ENCODE assay signal across 8 cellular contexts in the genomic region with DNA sequence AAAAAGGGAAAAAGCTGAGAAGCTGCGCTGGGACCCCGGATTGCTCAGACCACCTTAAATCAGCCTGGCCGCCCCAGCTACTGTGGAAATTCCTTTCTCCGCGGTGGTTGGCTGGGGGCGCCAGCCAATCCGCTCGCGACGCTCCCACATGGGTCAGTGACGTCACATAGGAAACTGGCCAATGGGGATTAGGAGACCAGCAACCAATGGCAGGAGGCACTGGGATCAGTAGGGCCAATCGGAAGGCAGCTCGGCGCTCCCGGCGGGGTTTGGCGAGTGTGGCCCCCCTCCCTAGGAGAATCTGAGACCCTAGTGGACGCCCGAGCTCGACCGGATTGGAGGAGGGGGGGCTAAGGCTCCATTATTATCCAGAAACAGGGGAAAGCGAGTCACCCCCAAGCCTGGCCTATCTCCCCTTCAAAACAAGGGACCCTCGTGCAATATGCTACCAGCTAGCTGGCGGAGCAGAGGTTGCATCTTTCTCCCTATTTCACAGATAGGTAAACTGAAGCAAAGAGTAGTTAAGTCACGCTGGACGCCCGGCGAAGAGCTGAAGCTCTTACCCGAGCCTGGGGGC. TPM values are rescaled to one million over a fixed set of nuclear protein-coding genes. Genes with fewer than 3 reads are reported as not detected.
A peak's percentile ranks its signal among the peaks of the same experiment; 100 is the strongest.
DNase-seq lines count a peak whose midpoint lies in the region; ATAC-seq and TF ChIP-seq lines count a peak whose summit lies in the region.

No MANE protein-coding gene starts in this region.

- TF ChIP-seq CTCF in HFF-Myc (IDR thresholded peaks at IDR 0.05; ENCODE audit: low read depth, low read length, missing control alignments) (no peak), gastroesophageal sphincter (IDR thresholded peaks at IDR 0.05) (peak in 2 of 4 experiments; percentile 28 to 31)

- H4K91ac ChIP-seq in neuronal stem cell (ENCODE audit: low read depth, low read length, poor library complexity) = no peak overlapping the region

- peaks cover 58% of the 10 kb centered on the region for H3K27me3 Mint-ChIP-seq in activated naive CD4-positive, alpha-beta T cell treated with anti-CD3 and anti-CD28 coated beads, Interleukin-2, amount 10 ng/mL, durations not matched to agents 7 days and 5 days

- H3K9me3 ChIP-seq in gastroesophageal sphincter (no peaks in the 10 kb centered on the region), neuronal stem cell (replicated peaks in 1 of 2; ENCODE audit: control insufficient read depth in 2 of 2, insufficient read depth in 1 of 2, low read depth in 1 of 2, low read length in 2 of 2) (no peaks in the 10 kb centered on the region), subcutaneous abdominal adipose tissue (ENCODE audit: control insufficient read depth in 5 of 5, low read length in 5 of 5) (no peaks in the 10 kb centered on the region)

- peak overlapping the region; percentile 94 for H2AFZ ChIP-seq in neuronal stem cell (ENCODE audit: low read length)

- no peak overlapping the region for H3K14ac ChIP-seq in neuronal stem cell (ENCODE audit: low read length)

- H3K4ac ChIP-seq in neuronal stem cell (ENCODE audit: low read length) = no peak overlapping the region

- H3K4me3 ChIP-seq in HFF-Myc (replicated peaks; ENCODE audit: low read depth, low read length) (peak overlapping the region; percentile 50), gastroesophageal sphincter (peak overlapping the region; percentile 43 to 51), neuronal stem cell (ENCODE audit: low read length in 2 of 2) (peak overlapping the region; percentile 48 to 78), subcutaneous abdominal adipose tissue (ENCODE audit: low read depth in 1 of 5, low read length in 5 of 5) (peak overlapping the region; percentile 72 to 86 (median 75))

- no peak overlapping the region for H2BK5ac ChIP-seq in neuronal stem cell (ENCODE audit: low read length)

- WGBS in gastroesophageal sphincter (ENCODE audit: low coverage in 1 of 2), 2 donors = 0% methylated on average over 12 of the region's 29 CpGs; no CpG with 5 or more reads in 1 of the 2 donors
- WGBS in neuronal stem cell (ENCODE audit: extremely low coverage in 2 of 2, insufficient read length in 2 of 2, insufficient replicate concordance in 1 of 2), 2 donors = no CpG with 5 or more reads among the region's 29 CpGs

- in situ Hi-C loops in SK-MEL-5 (cut with HindIII; ENCODE audit: low pct_unique_long_range_greater_than_20kb, low sequenced_read_pairs) = no loop called here

- peak overlapping the region; percentile 81 for H3K18ac ChIP-seq in neuronal stem cell (ENCODE audit: low read length)

- no peaks in the 10 kb centered on the region for H3K9me3 Mint-ChIP-seq in activated naive CD4-positive, alpha-beta T cell treated with anti-CD3 and anti-CD28 coated beads, Interleukin-2, amount 10 ng/mL, durations not matched to agents 7 days and 5 days

- no peak for TF ChIP-seq POLR2A in gastroesophageal sphincter (IDR thresholded peaks at IDR 0.05)

- CTCF ChIA-PET in activated naive CD4-positive, alpha-beta T cell treated with anti-CD3 and anti-CD28 coated beads, Interleukin-2, amount 10 ng/mL, durations not matched to agents 7 days and 5 days (lab: Charles Lee) = interaction anchor here (0.6 to 2.5 kb wide), 5 partner anchors 68 to 182 kb away, joined by 3 to 12 read pairs (median 6); no protein-coding TSS in a partner anchor

- peak overlapping the region; percentile 78 to 98 (median 92) for H3K27ac ChIP-seq in gastroesophageal sphincter
- peak overlapping the region; percentile 59 for H3K27ac ChIP-seq in neuronal stem cell (replicated peaks; ENCODE audit: low read length)
- peak overlapping the region; percentile 92 for H3K27ac ChIP-seq in subcutaneous abdominal adipose tissue (ENCODE audit: low read depth, low read length)

- no peaks in the 10 kb centered on the region for H3K36me3 Mint-ChIP-seq in activated naive CD4-positive, alpha-beta T cell treated with anti-CD3 and anti-CD28 coated beads, Interleukin-2, amount 10 ng/mL, durations not matched to agents 7 days and 5 days

- H2BK12ac ChIP-seq in neuronal stem cell (ENCODE audit: low read length) = no peak overlapping the region

- H4K8ac ChIP-seq in neuronal stem cell (ENCODE audit: low read depth, low read length) = no peak overlapping the region

- H3K9ac ChIP-seq in neuronal stem cell (ENCODE audit: low read depth, low read length, poor library complexity) = no peak overlapping the region
- peak overlapping the region in 4 of 5 donors; percentile 63 to 80 (median 69) for H3K9ac ChIP-seq in subcutaneous abdominal adipose tissue (ENCODE audit: low read length in 5 of 5)

- H3K36me3 ChIP-seq in gastroesophageal sphincter (no peaks in the 10 kb centered on the region), neuronal stem cell (replicated peaks in 1 of 2; ENCODE audit: control insufficient read depth in 2 of 2, insufficient read depth in 2 of 2, low read length in 2 of 2) (no peaks in the 10 kb centered on the region), subcutaneous abdominal adipose tissue (ENCODE audit: control insufficient read depth in 5 of 5, insufficient read depth in 5 of 5, low read length in 5 of 5) (no peaks in the 10 kb centered on the region)

- no peak overlapping the region for H3K23ac ChIP-seq in neuronal stem cell (ENCODE audit: low read depth, low read length, poor library complexity)

- peak overlapping the region; percentile 61 for H2BK15ac ChIP-seq in neuronal stem cell (ENCODE audit: low read length)

- peaks cover 26% of the 10 kb centered on the region for H3K4me1 Mint-ChIP-seq in activated naive CD4-positive, alpha-beta T cell treated with anti-CD3 and anti-CD28 coated beads, Interleukin-2, amount 10 ng/mL, durations not matched to agents 7 days and 5 days

- ATAC-seq in gastroesophageal sphincter = peak; percentile 97

- H2AK5ac ChIP-seq in neuronal stem cell (ENCODE audit: low read depth, low read length) = no peak overlapping the region

- H3K27me3 ChIP-seq in gastroesophageal sphincter (no peaks in the 10 kb centered on the region), neuronal stem cell (ENCODE audit: control insufficient read depth in 3 of 3, insufficient read depth in 3 of 3, low read depth in 1 of 3, low read length in 3 of 3) (peaks cover 2 to 57% (median 54%) of the 10 kb centered on the region in 3 experiments), subcutaneous abdominal adipose tissue (ENCODE audit: control insufficient read depth in 5 of 5, insufficient read depth in 4 of 5, low read length in 5 of 5) (no peaks in the 10 kb centered on the region)

- H2BK120ac ChIP-seq in neuronal stem cell (ENCODE audit: low read depth, low read length) = no peak overlapping the region

- H3K4me3 Mint-ChIP-seq in activated naive CD4-positive, alpha-beta T cell treated with anti-CD3 and anti-CD28 coated beads, Interleukin-2, amount 10 ng/mL, durations not matched to agents 7 days and 5 days = peak overlapping the region; percentile 75

- TF ChIP-seq EP300 in gastroesophageal sphincter (IDR thresholded peaks at IDR 0.05) = no peak

- H3K4me2 ChIP-seq in neuronal stem cell (ENCODE audit: insufficient read depth, low read length, poor library complexity, severe bottlenecking) = peak overlapping the region; percentile 81

- peak; percentile 91 for DNase-seq in GF-D8 (lab: John Stamatoyannopoulos, UW)
- peak; percentile 99 for DNase-seq in HFF-Myc (ENCODE audit: extremely low read depth, low read depth)
- peak; percentile 99 for DNase-seq in NAMALWA (ENCODE audit: low spot score)
- peak; percentile 99 for DNase-seq in SK-MEL-5 (ENCODE audit: low read depth, low spot score)
- peak; percentile 97 for DNase-seq in activated naive CD4-positive, alpha-beta T cell treated with anti-CD3 and anti-CD28 coated beads, Interleukin-2, amount 10 ng/mL, durations not matched to agents 7 days and 5 days
- DNase-seq in neuronal stem cell (ENCODE audit: low spot score) = peak; percentile 99

- H3K4me1 ChIP-seq in gastroesophageal sphincter (peaks cover 0 to 30% (median 17%) of the 10 kb centered on the region in 3 donors), neuronal stem cell (ENCODE audit: control insufficient read depth in 2 of 2, insufficient read depth in 1 of 2, low read depth in 1 of 2, low read length in 2 of 2) (peaks cover 12 to 18% of the 10 kb centered on the region in 2 donors), subcutaneous abdominal adipose tissue (ENCODE audit: control insufficient read depth in 5 of 5, insufficient read depth in 5 of 5, low read length in 5 of 5) (peaks cover 4 to 28% (median 21%) of the 10 kb centered on the region in 5 donors)

- peak overlapping the region; percentile 96 for H3K27ac Mint-ChIP-seq in activated naive CD4-positive, alpha-beta T cell treated with anti-CD3 and anti-CD28 coated beads, Interleukin-2, amount 10 ng/mL, durations not matched to agents 7 days and 5 days

- H3K79me1 ChIP-seq in neuronal stem cell (ENCODE audit: low read depth, low read length) = no peaks in the 10 kb centered on the region

RNA-seq across cellular contexts. Expression of gene TLE2, which starts 6.5 kb away (rescaled TPM):
- 2.2 and 6.1 TPM in 2 replicates for total RNA-seq in SK-MEL-5 (2014; rRNA removed; shearing (Covaris generic))
- polyA plus RNA-seq in SK-MEL-5 (2015; cell fraction: cytosol; rRNA removed) = 5.1 and 6.5 TPM in 2 replicates
- 16.0 and 24.1 TPM in 2 replicates for polyA plus RNA-seq in SK-MEL-5 (2015; cell fraction: nucleus; rRNA removed)
- total RNA-seq in gastroesophageal sphincter = 10 to 100 TPM; 27.1 to 46.1 (median 34.4) TPM
- 0.36 TPM for polyA plus RNA-seq in neuronal stem cell (2013, experiment 1 of 2)
- polyA plus RNA-seq in neuronal stem cell (2013, experiment 2 of 2) = 0.21 TPM

RNA-seq across cellular contexts. Expression of gene TLE5, which starts 26.7 kb away (rescaled TPM):
- 169 and 172 TPM in 2 replicates for total RNA-seq in SK-MEL-5 (2014; rRNA removed; shearing (Covaris generic))
- 299 and 316 TPM in 2 replicates for polyA plus RNA-seq in SK-MEL-5 (2015; cell fraction: cytosol; rRNA removed)
- polyA plus RNA-seq in SK-MEL-5 (2015; cell fraction: nucleus; rRNA removed) = 154 and 189 TPM in 2 replicates
- total RNA-seq in gastroesophageal sphincter = 100 to 1,000 TPM; 502 to 905 (median 558) TPM
- polyA plus RNA-seq in neuronal stem cell (2013, experiment 1 of 2) = 162 TPM
- 164 TPM for polyA plus RNA-seq in neuronal stem cell (2013, experiment 2 of 2)

RNA-seq across cellular contexts. Expression of gene TLE6, which starts 58.3 kb away (rescaled TPM):
- 3.2 and 4.3 TPM in 2 replicates for total RNA-seq in SK-MEL-5 (2014; rRNA removed; shearing (Covaris generic))
- 0.90 and 3.2 TPM in 2 replicates for polyA plus RNA-seq in SK-MEL-5 (2015; cell fraction: cytosol; rRNA removed)
- polyA plus RNA-seq in SK-MEL-5 (2015; cell fraction: nucleus; rRNA removed) = 15.7 and 17.3 TPM in 2 replicates
- under 1 TPM in 3 of 4 donors, not detected in 1; 0.19 to 0.64 (median 0.40) TPM for total RNA-seq in gastroesophageal sphincter
- 0.88 TPM for polyA plus RNA-seq in neuronal stem cell (2013, experiment 1 of 2)
- polyA plus RNA-seq in neuronal stem cell (2013, experiment 2 of 2) = 0.75 TPM

RNA-seq across cellular contexts. Expression of gene GNA11, which starts 58.5 kb away (rescaled TPM):
- 22.0 and 22.7 TPM in 2 replicates for total RNA-seq in SK-MEL-5 (2014; rRNA removed; shearing (Covaris generic))
- 38.9 and 46.4 TPM in 2 replicates for polyA plus RNA-seq in SK-MEL-5 (2015; cell fraction: cytosol; rRNA removed)
- 13.0 and 22.0 TPM in 2 replicates for polyA plus RNA-seq in SK-MEL-5 (2015; cell fraction: nucleus; rRNA removed)
- total RNA-seq in gastroesophageal sphincter = 100 to 1,000 TPM in 1 of 4 donors, 10 to 100 TPM in 3; 68.4 to 154 (median 83.4) TPM
- 19.2 TPM for polyA plus RNA-seq in neuronal stem cell (2013, experiment 1 of 2)
- 20.0 TPM for polyA plus RNA-seq in neuronal stem cell (2013, experiment 2 of 2)

Comparison
In these comparisons a context has a peak if more than half of its experiments do, and no peak if none do; other contexts are left out.
1. Peak in every context shown above with its lines: DNase-seq, ATAC-seq, H3K4me3 ChIP-seq and H3K27ac ChIP-seq.